Comparison of ENCODE assay signal across 9 cellular contexts in genomic region chr10:110303681-110304080, GRCh38. TPM values are rescaled to one million over a fixed set of nuclear protein-coding genes. Genes with fewer than 3 reads are reported as not detected.
DNase-seq lines count a peak whose midpoint lies in the region; ATAC-seq, FAIRE-seq and TF ChIP-seq lines count a peak whose summit lies in the region.
"Had no signal": no experiment of that assay in that cellular context is flagged by ENCODE, and none has a peak within 500 bp of the region (broad histone marks: within the 10 kb centered on the region; RNA-seq: fewer than 3 reads in every experiment).

No MANE protein-coding gene starts in this region.

- no peak overlapping the region for H3K23ac ChIP-seq in mesenchymal stem cell (ENCODE audit: low read length in 2 of 2)

- ATAC-seq in GM12878 (no peak), upper lobe of right lung (no peak), HG03039 (IDR thresholded peaks at IDR 0.05; ENCODE audit: unreplicated experiment) (no peak), HG02571 (IDR thresholded peaks at IDR 0.05; ENCODE audit: unreplicated experiment) (no peak)

- H3K36me3 ChIP-seq in GM12878 (ENCODE audit: control insufficient read depth in 2 of 2, insufficient read depth in 2 of 2, low read length in 1 of 2) (peaks cover 0 to 15% of the 10 kb centered on the region in 2 experiments; a peak in 3 of 4 replicates), mesenchymal stem cell (ENCODE audit: control insufficient read depth in 1 of 2, insufficient read depth in 2 of 2, low read depth in 1 of 2, low read length in 2 of 2) (peaks cover 0 to 46% of the 10 kb centered on the region in 2 experiments), upper lobe of right lung (peaks cover 39% of the 10 kb centered on the region)

- H3K27ac ChIP-seq in GM12878 (ENCODE audit: control insufficient read depth, insufficient read depth): peak overlapping the region; percentile 88
- no peak overlapping the region for H3K27ac ChIP-seq in mesenchymal stem cell (ENCODE audit: low read length, poor library complexity, severe bottlenecking)
- H3K27ac ChIP-seq in upper lobe of right lung: no peak overlapping the region

- H4K8ac ChIP-seq in mesenchymal stem cell (ENCODE audit: low read length): no peak overlapping the region

- TF ChIP-seq CTCF in GM12878 (IDR thresholded peaks at IDR 0.05 in 2 of 3, conservative IDR thresholded peaks at IDR 0.05 in 1 of 3; ENCODE audit: control insufficient read depth in 2 of 3, extremely low read depth in 1 of 3, insufficient read depth in 1 of 3, low read depth in 3 of 3, low read length in 3 of 3) (no peak), upper lobe of right lung (IDR thresholded peaks at IDR 0.05) (no peak)

- H3K4me1 ChIP-seq in GM12878 (ENCODE audit: control insufficient read depth, insufficient read depth, low read length) (peaks cover 7% of the 10 kb centered on the region; the same call in 1 of the 2 replicates), mesenchymal stem cell (ENCODE audit: control insufficient read depth, insufficient read depth, low read depth, low read length) (peaks cover 2% of the 10 kb centered on the region), upper lobe of right lung (peaks cover 44% of the 10 kb centered on the region)

- POLR2A ChIA-PET in GM12878 (lab: Charles Lee): interaction anchor here (1.0 kb wide), 2 partner anchors 18 to 264 kb away, joined by 3 read pairs; partner anchors contain the start of gene SMC3

- WGBS in GM12878 (ENCODE audit: insufficient coverage, insufficient replicate concordance, low lambda C conversion rate, missing lambda C conversion rate): 10% methylated on average over 4 of the region's 4 CpGs
- WGBS in mesenchymal stem cell: 26% methylated on average over 4 of the region's 4 CpGs

- H3K4me3 ChIP-seq in GM12878 (peak overlapping the region; percentile 81), mesenchymal stem cell (ENCODE audit: insufficient read depth in 1 of 2, low read depth in 1 of 2, low read length in 2 of 2) (peak overlapping the region in 1 of 2 experiments; percentile 96), upper lobe of right lung (peak overlapping the region; percentile 74)

- TF ChIP-seq RAD21 in GM12878 (IDR thresholded peaks at IDR 0.05; ENCODE audit: insufficient read depth, low read depth, low read length): no peak

- no peaks in the 10 kb centered on the region for H3K27me3 ChIP-seq in GM12878 (replicated peaks in 1 of 2; ENCODE audit: control insufficient read depth in 2 of 2, insufficient read depth in 2 of 2, low read length in 1 of 2)
- no peaks in the 10 kb centered on the region for H3K27me3 ChIP-seq in mesenchymal stem cell (ENCODE audit: control insufficient read depth in 1 of 2, insufficient read depth in 1 of 2, low read length in 2 of 2)
- H3K27me3 ChIP-seq in upper lobe of right lung: no peaks in the 10 kb centered on the region

- peaks cover 2% of the 10 kb centered on the region for H3K79me1 ChIP-seq in mesenchymal stem cell (replicated peaks; ENCODE audit: low read length, poor library complexity, severe bottlenecking)

- peak overlapping the region; percentile 94 for H3K4me3 Mint-ChIP-seq in activated naive CD4-positive, alpha-beta T cell treated with anti-CD3 and anti-CD28 coated beads, Interleukin-2, amount 50 U/mL, for 24 hours

- no peak overlapping the region for H2BK15ac ChIP-seq in mesenchymal stem cell (ENCODE audit: low read depth, poor library complexity, severe bottlenecking)

- RAD21 ChIA-PET in GM12878 (lab: Charles Lee; ENCODE audit: unreplicated experiment): interaction anchor here (0.7 to 1.7 kb wide), 4 partner anchors 51 to 288 kb away, joined by 3 to 5 read pairs (median 4); no protein-coding TSS in a partner anchor

- no peak for DNase-seq in activated naive CD4-positive, alpha-beta T cell (lab: John Stamatoyannopoulos, UW)
- no peak for DNase-seq in GM12878 (ENCODE audit: low read depth, low spot score)
- peak; percentile 10 for DNase-seq in mesenchymal stem cell
- no peak for DNase-seq in upper lobe of right lung
- DNase-seq in pons (ENCODE audit: low spot score): no peak
- DNase-seq: NCI-H1436 had no signal

- intact Hi-C loops in GM12878 (cut with micrococcal nuclease; ENCODE audit: unreplicated experiment) (loop anchor here (10.0 kb wide), 2 partner anchors 621 to 701 kb away; no protein-coding TSS in a partner anchor), upper lobe of right lung (cut with DNase I) (no loop called here)

- no peak for FAIRE-seq in GM12878 (lab: Jason Lieb, UNC)

- H3K9me3 Mint-ChIP-seq in activated naive CD4-positive, alpha-beta T cell treated with anti-CD3 and anti-CD28 coated beads, Interleukin-2, amount 50 U/mL, for 24 hours: no peaks in the 10 kb centered on the region

- peaks cover 47% of the 10 kb centered on the region for H3K79me2 ChIP-seq in GM12878 (ENCODE audit: control insufficient read depth, insufficient read depth, low read length)

- peaks cover 59% of the 10 kb centered on the region for H3K4me1 Mint-ChIP-seq in activated naive CD4-positive, alpha-beta T cell treated with anti-CD3 and anti-CD28 coated beads, Interleukin-2, amount 50 U/mL, for 24 hours

- 0 out of 2 replicates have a peak, but pooled peaks cover 4% of the 10 kb centered on the region for H4K20me1 ChIP-seq in GM12878 (ENCODE audit: control insufficient read depth, insufficient read depth)

- H2BK120ac ChIP-seq in mesenchymal stem cell (ENCODE audit: low read depth, low read length): no peak overlapping the region

- no peaks in the 10 kb centered on the region for H3K9me3 ChIP-seq in GM12878 (replicated peaks; ENCODE audit: control insufficient read depth, insufficient read depth, low read length)
- no peaks in the 10 kb centered on the region for H3K9me3 ChIP-seq in mesenchymal stem cell (ENCODE audit: control insufficient read depth, low read length)
- H3K9me3 ChIP-seq in upper lobe of right lung: no peaks in the 10 kb centered on the region

- TSS peak; percentile 55 for BruUV-seq in GM12878 (replicated peaks; lab: Mats Ljungman, UMichigan)

- peaks cover 13% of the 10 kb centered on the region for H3K36me3 Mint-ChIP-seq in activated naive CD4-positive, alpha-beta T cell treated with anti-CD3 and anti-CD28 coated beads, Interleukin-2, amount 50 U/mL, for 24 hours

- TF ChIP-seq POLR2A in GM12878 (IDR thresholded peaks at IDR 0.05; ENCODE audit: low read depth, low read length): no peak

- no peak overlapping the region for H2BK12ac ChIP-seq in mesenchymal stem cell (ENCODE audit: low read length in 2 of 2)

- SMC1A ChIA-PET in GM12878 (lab: Charles Lee; ENCODE audit: uncharacterized antibody, unreplicated experiment): interaction anchor here (0.8 to 5.4 kb wide), 11 partner anchors 13 to 618 kb away, joined by 3 to 58 read pairs (median 4); no protein-coding TSS in a partner anchor

- in situ Hi-C loops in GM12878 (cut with MboI): loop anchor here (10.0 to 25.0 kb wide), 2 partner anchors 371 to 1834 kb away; no protein-coding TSS in a partner anchor

- H3K4ac ChIP-seq in mesenchymal stem cell (ENCODE audit: low read depth in 1 of 2, low read length in 2 of 2): no peak overlapping the region

- no peak overlapping the region for H2BK5ac ChIP-seq in mesenchymal stem cell (ENCODE audit: low read depth, low read length, poor library complexity, severe bottlenecking)

- no peak overlapping the region for H2AK5ac ChIP-seq in mesenchymal stem cell (ENCODE audit: low read length, severe bottlenecking)

- peak overlapping the region; percentile 93 for H3K27ac Mint-ChIP-seq in activated naive CD4-positive, alpha-beta T cell treated with anti-CD3 and anti-CD28 coated beads, Interleukin-2, amount 50 U/mL, for 24 hours

- H2AFZ ChIP-seq in GM12878 (ENCODE audit: control insufficient read depth, low read depth, low read length) (no peak overlapping the region), mesenchymal stem cell (ENCODE audit: low read depth, low read length) (no peak overlapping the region)

- H3K27me3 Mint-ChIP-seq in activated naive CD4-positive, alpha-beta T cell treated with anti-CD3 and anti-CD28 coated beads, Interleukin-2, amount 50 U/mL, for 24 hours: no peaks in the 10 kb centered on the region

- TF ChIP-seq EP300 in GM12878 (IDR thresholded peaks at IDR 0.05; ENCODE audit: borderline replicate concordance in 1 of 2, control insufficient read depth in 1 of 2, low read depth in 2 of 2, low read length in 2 of 2): no peak

- CTCF ChIA-PET in GM12878 (lab: Yijun Ruan, JAX): interaction anchor here (0.8 to 2.1 kb wide), 9 partner anchors 10 to 369 kb away, joined by 3 to 7 read pairs (median 4); no protein-coding TSS in a partner anchor

- H3K14ac ChIP-seq in mesenchymal stem cell (ENCODE audit: low read length in 2 of 2): peak overlapping the region in 1 of 2 experiments; percentile 86

- peak overlapping the region; percentile 92 for H3K9ac ChIP-seq in GM12878 (ENCODE audit: control insufficient read depth, insufficient read depth, low read length)
- H3K9ac ChIP-seq in mesenchymal stem cell (ENCODE audit: low read length): peak overlapping the region; percentile 98

- no peak overlapping the region for H4K91ac ChIP-seq in mesenchymal stem cell (ENCODE audit: low read length)

- no peak overlapping the region for H3K18ac ChIP-seq in mesenchymal stem cell (ENCODE audit: low read depth in 1 of 2, low read length in 2 of 2)

- H3K4me2 ChIP-seq in GM12878 (ENCODE audit: control insufficient read depth, insufficient read depth) (peak overlapping the region; percentile 86), mesenchymal stem cell (ENCODE audit: low read length, poor library complexity, severe bottlenecking) (peak overlapping the region; percentile 68)

TF ChIP-seq in GM12878, 131 proteins besides CTCF, POLR2A, EP300 and RAD21 (continues in another document):
- TF ChIP-seq SUPT20H (IDR thresholded peaks at IDR 0.05; ENCODE audit: borderline replicate concordance, control insufficient read depth, low read depth, low read length) (no peak), CBX5 (IDR thresholded peaks at IDR 0.05; ENCODE audit: low read depth) (no peak)

RNA-seq across cellular contexts. Expression of gene SMNDC1, which starts 1.0 kb away (rescaled TPM):
- total RNA-seq in GM12878 (2013; cell fraction: nucleolus; rRNA removed): 36.2 and 40.2 TPM in 2 replicates
- total RNA-seq in GM12878 (2014; rRNA removed) (4.6 and 7.8 TPM in 2 replicates), GM12878 (2014; rRNA removed; fragmentation: Illumina TruSeq; extraction: Trizol) (11.0 and 12.3 TPM in 2 replicates), GM12878 (2021) (32.8 and 37.2 TPM in 2 replicates), upper lobe of right lung (35.8 TPM)
- polyA plus RNA-seq in GM12878 (2011; ENCODE audit: low read depth): 7.3 TPM
- polyA plus RNA-seq in GM12878 (2011; rRNA removed) (17.1 and 25.3 TPM in 2 replicates), GM12878 (2014; fragmentation: Illumina TruSeq; extraction: Trizol) (35.3 and 44.0 TPM in 2 replicates), GM12878 (2014; fragmentation: Nextera tagmentation; extraction: Ambion mirVana) (10 to 100 TPM; 10.1 to 12.9 TPM), GM12878 (2014; rRNA removed) (12.5 and 19.1 TPM in 2 replicates), GM12878 (2016; fragmentation: Nextera tagmentation; extraction: Ambion mirVana) (10 to 100 TPM; 22.7 to 26.5 TPM)
- 6.1 and 6.5 TPM in 2 replicates for polyA plus RNA-seq in GM12878 (2011; cell fraction: cytosol; rRNA removed)
- polyA plus RNA-seq in GM12878 (2011; cell fraction: nucleus; rRNA removed): 10.0 and 12.6 TPM in 2 replicates
- polyA plus RNA-seq in GM12878 (2012): 14.0 and 21.2 TPM in 2 replicates
- polyA minus RNA-seq in GM12878 (2011; rRNA and poly(A)+ RNA removed): 4.6 and 9.4 TPM in 2 replicates
- polyA minus RNA-seq in GM12878 (2011; cell fraction: cytosol; rRNA and poly(A)+ RNA removed): 4.4 and 8.5 TPM in 2 replicates
- polyA minus RNA-seq in GM12878 (2011; cell fraction: nucleus; rRNA and poly(A)+ RNA removed): 11.8 and 21.9 TPM in 2 replicates
- polyA plus RNA-seq in mesenchymal stem cell (2013, experiment 1 of 2): 27.4 TPM
- polyA plus RNA-seq in mesenchymal stem cell (2013, experiment 2 of 2): 26.1 TPM
